ENCODE assay signal across 15 cellular contexts in genomic region chr11:65077466-65077865, GRCh38. TPM values are rescaled to one million over a fixed set of nuclear protein-coding genes. Genes with fewer than 3 reads are reported as not detected.
DNase-seq lines count a peak whose midpoint lies in the region; ATAC-seq, FAIRE-seq and TF ChIP-seq lines count a peak whose summit lies in the region.
"Had no signal": no experiment of that assay in that cellular context is flagged by ENCODE, and none has a peak within 500 bp of the region (broad histone marks: within the 10 kb centered on the region; RNA-seq: fewer than 3 reads in every experiment).

No MANE protein-coding gene starts in this region.

- no peak for FAIRE-seq in A549 (lab: Jason Lieb, UNC)

- no peak overlapping the region for H3K18ac ChIP-seq in H9 (ENCODE audit: insufficient read length, low read depth, low read length)

- H3K27ac Mint-ChIP-seq in H9, result no peak overlapping the region

- no peak overlapping the region for H3T11ph ChIP-seq in H9 (ENCODE audit: low read length)

- peaks cover 42 to 67% (median 65%) of the 10 kb centered on the region in 3 experiments for H3K36me3 Mint-ChIP-seq in H9 (ENCODE audit: insufficient read depth in 1 of 3, low read depth in 3 of 3)

- no peaks in the 10 kb centered on the region for H3K79me2 ChIP-seq in H9 (ENCODE audit: insufficient read depth, low read length)

- H3K79me1 ChIP-seq in H9 (ENCODE audit: insufficient read depth, low read depth, low read length, poor library complexity, severe bottlenecking), result peaks cover 13% of the 10 kb centered on the region

- H2BK20ac ChIP-seq in H9 (ENCODE audit: low read depth, low read length, poor library complexity, severe bottlenecking), result no peak overlapping the region

- POLR2A ChIA-PET in A549 (lab: Yijun Ruan, JAX), result no interaction called here

- no peak overlapping the region for H3K4me2 ChIP-seq in A549
- no peak overlapping the region for H3K4me2 ChIP-seq in H9 (ENCODE audit: insufficient read depth, insufficient read length, low read length)

- in situ Hi-C loops in GM13977 (cut with MboI; ENCODE audit: low pct_unique_long_range_greater_than_20kb, low sequenced_read_pairs, unreplicated experiment), result no loop called here

- peak overlapping the region in 1 of 2 experiments; percentile 46; a peak in 1 of 5 replicates for H3K4me3 Mint-ChIP-seq in H9

- H2BK12ac ChIP-seq in H9 (ENCODE audit: insufficient read length, low read depth, low read length), result no peak overlapping the region

- no peak overlapping the region for H2AFZ ChIP-seq in H9 (ENCODE audit: low read length)

- H3K4me1 ChIP-seq in A549 (peaks cover 22% of the 10 kb centered on the region), H9 (ENCODE audit: insufficient read depth, low read length) (no peaks in the 10 kb centered on the region)
- H3K4me1 ChIP-seq: BE2C, uterus had no signal

- H4K5ac ChIP-seq in H9 (ENCODE audit: insufficient read length, low read depth, low read length), result no peak overlapping the region

- H3K27ac ChIP-seq in A549 (no peak overlapping the region), H9 (ENCODE audit: insufficient read length, low read depth, low read length) (no peak overlapping the region)
- H3K27ac ChIP-seq: esophagus squamous epithelium, stomach, uterus had no signal

- CTCF ChIA-PET in A549 (lab: Yijun Ruan, JAX), result interaction anchor here (0.7 to 5.5 kb wide), 13 partner anchors 9 to 230 kb away, joined by 3 to 35 read pairs (median 4); partner anchors contain the start of gene ARL2

- no peak for TF ChIP-seq EP300 in A549 (IDR thresholded peaks at IDR 0.05)

- WGBS in A549 (ENCODE audit: missing lambda C conversion rate), result 70% methylated on average over 4 of the region's 4 CpGs
- WGBS in H9 (ENCODE audit: extremely low coverage, insufficient read length, low lambda C conversion rate), result no CpG with 5 or more reads among the region's 4 CpGs

- DNase-seq in A549 (ENCODE audit: low read depth in 1 of 2, low spot score in 1 of 2) (peak in 1 of 2 experiments; percentile 52), DMS114 treated with DMSO at 0.1 percent for 48 hours (lab: John Stamatoyannopoulos, UW; ENCODE audit: unreplicated experiment) (peak; percentile 17), NCI-H524 treated with DMSO at 0.1 percent for 48 hours (lab: John Stamatoyannopoulos, UW) (peak; percentile 16), amniotic epithelial cell (ENCODE audit: low read depth) (peak; percentile 72), H9 (no peak), GM13977 (ENCODE audit: low spot score) (no peak), NCI-H446 treated with DMSO at 0.1 percent for 48 hours (lab: John Stamatoyannopoulos, UW) (no peak)
- no peak for DNase-seq in stimulated activated CD4-positive, alpha-beta T cell treated with anti-CD3 and anti-CD28 coated beads, Interleukin-4, amount 100 ng/mL, for 4 hours
- DNase-seq: esophagus squamous epithelium, nucleus accumbens, uterus had no signal

- TF ChIP-seq CTCF in A549 (IDR thresholded peaks at IDR 0.05) (no peak), H9 (conservative IDR thresholded peaks at IDR 0.05) (no peak), GM13977 (IDR thresholded peaks at IDR 0.05; ENCODE audit: extremely low read depth, insufficient read depth, missing control alignments) (no peak)

- H3K4me3 ChIP-seq in A549, result no peak overlapping the region
- H3K4me3 ChIP-seq: esophagus squamous epithelium, HAP-1, stomach, uterus had no signal

- peaks cover 8 to 10% of the 10 kb centered on the region in 2 experiments for H3K4me1 Mint-ChIP-seq in H9

- no peaks in the 10 kb centered on the region for H3K23me2 ChIP-seq in H9 (ENCODE audit: insufficient read length, low read depth, low read length, poor library complexity, severe bottlenecking)

- H3K23ac ChIP-seq in H9 (ENCODE audit: insufficient read length, low read depth, low read length), result no peak overlapping the region

- H4K91ac ChIP-seq in H9 (ENCODE audit: insufficient read length, low read depth, low read length), result no peak overlapping the region

- no peaks in the 10 kb centered on the region for H3K27me3 ChIP-seq in H9 (ENCODE audit: insufficient read depth, low read length)
- H3K27me3 ChIP-seq: BE2C, esophagus squamous epithelium, stomach, uterus had no signal

- TF ChIP-seq POLR2A in A549 (IDR thresholded peaks at IDR 0.05; ENCODE audit: low read length), result no peak

- H3K56ac ChIP-seq in H9 (ENCODE audit: insufficient read length, low read depth, low read length), result no peak overlapping the region

- no peak overlapping the region for H2BK5ac ChIP-seq in H9 (ENCODE audit: insufficient read length, low read length)

- no peaks in the 10 kb centered on the region for H4K20me1 ChIP-seq in H9 (ENCODE audit: control insufficient read depth, insufficient read depth, insufficient read length)

- peak; percentile 37 to 48; a peak in 5 of 6 replicates for ATAC-seq in A549

- TF ChIP-seq RAD21 in A549 (conservative IDR thresholded peaks at IDR 0.05 in 1 of 2, IDR thresholded peaks at IDR 0.05 in 1 of 2), result no peak

- no peaks in the 10 kb centered on the region for H3K9me3 ChIP-seq in A549
- H3K9me3 ChIP-seq in H9 (ENCODE audit: control insufficient read depth, low read depth, low read length), result no peaks in the 10 kb centered on the region
- H3K9me3 ChIP-seq: BE2C, esophagus squamous epithelium, HAP-1, stomach, uterus had no signal

- H2AK5ac ChIP-seq in H9 (ENCODE audit: insufficient read length, low read length), result no peak overlapping the region

- H3K9me3 Mint-ChIP-seq in H9, result no peaks in the 10 kb centered on the region

- no peak overlapping the region for H4K8ac ChIP-seq in H9 (replicated peaks; ENCODE audit: insufficient read length, low read depth, low read length)

- H2BK15ac ChIP-seq in H9 (ENCODE audit: low read depth, low read length), result no peak overlapping the region

- no peak overlapping the region for H2BK120ac ChIP-seq in H9 (ENCODE audit: low read depth, low read length, poor library complexity, severe bottlenecking)

- no peak overlapping the region for H3K9ac ChIP-seq in H9 (ENCODE audit: extremely low read depth, insufficient read length, low read length)

- no peaks in the 10 kb centered on the region for H3K27me3 Mint-ChIP-seq in H9 (ENCODE audit: low read depth)

- H3K14ac ChIP-seq in H9 (ENCODE audit: insufficient read depth, low read length), result no peak overlapping the region

- no peak overlapping the region for H3K4ac ChIP-seq in H9 (ENCODE audit: low read depth, low read length)

TF ChIP-seq in A549, 52 proteins besides CTCF, POLR2A, EP300 and RAD21:
- no peak for TF ChIP-seq HMGXB4 (CRISPR knock-in tag; IDR thresholded peaks at IDR 0.05; ENCODE audit: borderline replicate concordance)
TF ChIP-seq in A549: peak in this region for 0.

RNA-seq across cellular contexts. Expression of gene CDCA5, which starts 6.4 kb away (rescaled TPM):
- polyA plus RNA-seq in A549 (2011; rRNA removed) (28.0 and 30.9 TPM in 2 replicates), A549 (2017; fragmentation: RNase III; extraction: RNeasy Plus Mini Kit Qiagen cat#74134 plus additional on column Dnase treatment) (43.1 to 46.0 TPM (median 44.1 TPM) in 3 replicates)
- 42.1 and 45.1 TPM in 2 replicates for polyA plus RNA-seq in A549 (2012; cell fraction: cytosol; rRNA removed)
- 46.9 and 59.8 TPM in 2 replicates for polyA plus RNA-seq in A549 (2012; cell fraction: nucleus; rRNA removed)
- polyA minus RNA-seq in A549 (2011; rRNA and poly(A)+ RNA removed), result 20.6 and 21.4 TPM in 2 replicates
- total RNA-seq in H9 (2021), result 93.9 and 94.8 TPM in 2 replicates

RNA-seq across cellular contexts. Expression of gene ZFPL1, which starts 6.6 kb away (rescaled TPM):
- polyA plus RNA-seq in A549 (2011; rRNA removed), result 27.7 and 30.1 TPM in 2 replicates
- 52.7 and 56.5 TPM in 2 replicates for polyA plus RNA-seq in A549 (2012; cell fraction: cytosol; rRNA removed)
- 71.8 and 82.0 TPM in 2 replicates for polyA plus RNA-seq in A549 (2012; cell fraction: nucleus; rRNA removed)
- polyA plus RNA-seq in A549 (2017; fragmentation: RNase III; extraction: RNeasy Plus Mini Kit Qiagen cat#74134 plus additional on column Dnase treatment), result 29.2 to 33.5 TPM (median 31.7 TPM) in 3 replicates
- 34.6 and 49.0 TPM in 2 replicates for polyA minus RNA-seq in A549 (2011; rRNA and poly(A)+ RNA removed)
- total RNA-seq in H9 (2021), result 24.2 and 26.7 TPM in 2 replicates

RNA-seq across cellular contexts. Expression of gene VPS51, which starts 18.5 kb away (rescaled TPM):
- 37.2 and 44.7 TPM in 2 replicates for polyA plus RNA-seq in A549 (2011; rRNA removed)
- 64.6 and 84.0 TPM in 2 replicates for polyA plus RNA-seq in A549 (2012; cell fraction: cytosol; rRNA removed)
- polyA plus RNA-seq in A549 (2012; cell fraction: nucleus; rRNA removed), result 183 and 198 TPM in 2 replicates
- 46.7 to 51.7 TPM (median 51.0 TPM) in 3 replicates for polyA plus RNA-seq in A549 (2017; fragmentation: RNase III; extraction: RNeasy Plus Mini Kit Qiagen cat#74134 plus additional on column Dnase treatment)
- 118 and 162 TPM in 2 replicates for polyA minus RNA-seq in A549 (2011; rRNA and poly(A)+ RNA removed)
- total RNA-seq in H9 (2021), result 94.7 and 98.5 TPM in 2 replicates

RNA-seq across cellular contexts. Expression of gene NAALADL1, which starts 19.1 kb away (rescaled TPM):
- polyA plus RNA-seq in A549 (2011; rRNA removed) (not detected in 2 replicates), A549 (2017; fragmentation: RNase III; extraction: RNeasy Plus Mini Kit Qiagen cat#74134 plus additional on column Dnase treatment) (not detected in 3 replicates)
- polyA plus RNA-seq in A549 (2012; cell fraction: cytosol; rRNA removed), result 0.06 and 0.09 TPM in 2 replicates
- polyA plus RNA-seq in A549 (2012; cell fraction: nucleus; rRNA removed), result 0.20 and 0.41 TPM in 2 replicates
- not detected in 2 replicates for polyA minus RNA-seq in A549 (2011; rRNA and poly(A)+ RNA removed)
- total RNA-seq in H9 (2021), result 1.0 and 1.2 TPM in 2 replicates
- total RNA-seq: SK-MEL-5 had no signal

RNA-seq across cellular contexts. Expression of gene TM7SF2, which starts 34.2 kb away (rescaled TPM):
- 8.2 and 9.6 TPM in 2 replicates for polyA plus RNA-seq in A549 (2011; rRNA removed)
- polyA plus RNA-seq in A549 (2012; cell fraction: cytosol; rRNA removed), result 7.9 and 10.1 TPM in 2 replicates
- 31.1 and 39.4 TPM in 2 replicates for polyA plus RNA-seq in A549 (2012; cell fraction: nucleus; rRNA removed)
- polyA plus RNA-seq in A549 (2017; fragmentation: RNase III; extraction: RNeasy Plus Mini Kit Qiagen cat#74134 plus additional on column Dnase treatment), result 6.9 to 9.7 TPM (median 8.2 TPM) in 3 replicates
- polyA minus RNA-seq in A549 (2011; rRNA and poly(A)+ RNA removed), result 8.6 and 19.4 TPM in 2 replicates
- total RNA-seq in H9 (2021), result 74.8 and 76.1 TPM in 2 replicates

Comparison
In these comparisons a context has a peak if more than half of its experiments do, and no peak if none do; other contexts are left out.
1. DNase-seq: peak in DMS114 treated with DMSO at 0.1 percent for 48 hours (single experiment), NCI-H524 treated with DMSO at 0.1 percent for 48 hours (single experiment) and amniotic epithelial cell (single experiment); none in stimulated activated CD4-positive, alpha-beta T cell treated with anti-CD3 and anti-CD28 coated beads, Interleukin-4, amount 100 ng/mL, for 4 hours (0 of 2), H9 (single experiment), GM13977 (single experiment) and NCI-H446 treated with DMSO at 0.1 percent for 48 hours (single experiment).